16 cellular contexts compared by ENCODE assay signal in the genomic region with DNA sequence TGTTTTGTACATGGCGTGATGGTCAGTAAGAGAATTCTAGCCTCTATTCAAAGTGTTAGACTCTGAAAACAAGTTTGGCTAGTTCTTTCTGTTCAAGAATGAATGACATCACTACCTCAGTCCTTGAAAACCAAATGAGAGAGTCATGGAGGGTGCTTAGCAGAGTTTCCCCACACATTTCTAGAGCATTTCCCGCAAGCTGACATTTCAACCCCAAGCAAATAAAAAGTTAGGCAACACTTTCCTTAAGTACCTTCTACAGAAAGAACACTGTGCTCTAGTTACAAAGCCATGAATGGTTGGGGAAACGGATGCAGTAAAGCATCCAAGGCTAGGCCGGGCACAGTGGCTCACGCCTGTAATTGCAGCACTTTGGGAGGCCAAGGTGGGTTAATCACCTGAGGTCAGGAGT. TPM values are rescaled to one million over a fixed set of nuclear protein-coding genes. Genes with fewer than 3 reads are reported as not detected.
DNase-seq lines count a peak whose midpoint lies in the region; ATAC-seq and TF ChIP-seq lines count a peak whose summit lies in the region.
"Had no signal": no experiment of that assay in that cellular context is flagged by ENCODE, and none has a peak within 500 bp of the region (broad histone marks: within the 10 kb centered on the region; RNA-seq: fewer than 3 reads in every experiment).

No MANE protein-coding gene starts in this region.

- no peak overlapping the region for H2AFZ ChIP-seq in smooth muscle cell (ENCODE audit: low read depth)

- H3K79me2 ChIP-seq in smooth muscle cell (ENCODE audit: low read depth) = no peaks in the 10 kb centered on the region

- DNase-seq in NCI-H2029 treated with DMSO at 0.1 percent for 48 hours (lab: John Stamatoyannopoulos, UW) (peak; percentile 56), amniotic epithelial cell (ENCODE audit: low read depth) (peak; percentile 95), foreskin fibroblast (peak; percentile 60 to 67), smooth muscle cell (lab: John Stamatoyannopoulos, UW; ENCODE audit: unreplicated experiment) (no peak), HK-2 (ENCODE audit: unreplicated experiment) (no peak)
- DNase-seq: activated CD4-positive, alpha-beta T cell treated with anti-CD3 and anti-CD28 coated beads for 48 hours; central memory CD4-positive, alpha-beta T cell; endodermal cell; naive B cell; NCI-H1436; NCI-H748 treated with DMSO at 0.1 percent for 48 hours had no signal

- H3F3A ChIP-seq in smooth muscle cell (ENCODE audit: low read depth) = no peaks in the 10 kb centered on the region

- H4K20me1 ChIP-seq in smooth muscle cell (ENCODE audit: low read depth) = no peaks in the 10 kb centered on the region

- WGBS in smooth muscle cell (ENCODE audit: low lambda C conversion rate) = 65% methylated on average over 5 of the region's 5 CpGs

- H3K36me3 ChIP-seq in smooth muscle cell (ENCODE audit: low read depth) = no peaks in the 10 kb centered on the region

- H3K4me1 ChIP-seq in smooth muscle cell (ENCODE audit: low read depth) = no peaks in the 10 kb centered on the region

- peak overlapping the region; percentile 79 for H3K27ac ChIP-seq in smooth muscle cell (ENCODE audit: low read depth)

- no peak overlapping the region for H3K4me2 ChIP-seq in smooth muscle cell

- H3K9me3 ChIP-seq in smooth muscle cell (replicated peaks; ENCODE audit: low read depth) = no peaks in the 10 kb centered on the region

- no peaks in the 10 kb centered on the region for H3K27me3 ChIP-seq in smooth muscle cell (ENCODE audit: low read depth)

- ATAC-seq in GM18868 (IDR thresholded peaks at IDR 0.05; ENCODE audit: unreplicated experiment) (no peak), HG02938 (IDR thresholded peaks at IDR 0.05; ENCODE audit: unreplicated experiment) (no peak), GM19395 (IDR thresholded peaks at IDR 0.05; ENCODE audit: unreplicated experiment) (no peak)
- ATAC-seq: K562, Right ventricle myocardium inferior had no signal

- no peak for TF ChIP-seq CTCF in foreskin fibroblast (IDR thresholded peaks at IDR 0.05; ENCODE audit: low read depth, low read length)
- TF ChIP-seq CTCF in smooth muscle cell (IDR thresholded peaks at IDR 0.05; ENCODE audit: borderline replicate concordance, insufficient read depth, poor library complexity, severe bottlenecking) = no peak

- H3K4me3 ChIP-seq in foreskin fibroblast (ENCODE audit: low read depth in 1 of 2, low read length in 2 of 2) (no peak overlapping the region), smooth muscle cell (no peak overlapping the region)
- H3K4me3 ChIP-seq: K562 had no signal

- no peak overlapping the region for H3K9ac ChIP-seq in smooth muscle cell (ENCODE audit: low read depth)

RNA-seq across cellular contexts. Expression of a gene that starts 47.9 kb away (rescaled TPM):
- total RNA-seq in smooth muscle cell = 3.3 and 10.0 TPM in 2 replicates
- polyA plus RNA-seq in smooth muscle cell = 3.2 and 4.4 TPM in 2 replicates
- total RNA-seq: K562 had no signal
- polyA plus RNA-seq: K562 had no signal

Comparison
In these comparisons a context has a peak if more than half of its experiments do, and no peak if none do; other contexts are left out.
1. DNase-seq: peak in NCI-H2029 treated with DMSO at 0.1 percent for 48 hours (single experiment), amniotic epithelial cell (single experiment) and foreskin fibroblast (2 of 2); none in smooth muscle cell (single experiment) and HK-2 (single experiment).